ENCODE assay signal across 12 cellular contexts in the genomic region with DNA sequence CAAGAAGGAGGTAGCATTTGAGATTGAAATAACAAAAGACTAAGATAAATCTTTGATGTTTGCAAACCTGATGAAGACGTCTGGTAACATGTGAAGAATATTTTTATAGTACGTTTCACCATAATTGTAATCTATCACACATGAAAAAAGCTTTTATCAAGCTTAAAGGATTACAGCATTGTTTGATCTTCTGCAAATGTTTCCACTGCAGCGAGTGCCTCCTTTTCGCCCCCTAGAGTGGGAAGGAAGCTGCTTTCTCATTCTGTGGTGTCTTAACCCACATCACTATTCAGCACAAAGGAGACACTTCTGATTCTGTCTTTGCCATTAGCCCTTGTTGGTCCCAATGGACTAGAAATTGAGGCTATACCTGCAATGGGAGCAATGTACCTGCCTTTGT. TPM values are rescaled to one million over a fixed set of nuclear protein-coding genes. Genes with fewer than 3 reads are reported as not detected.
A peak's percentile ranks its signal among the peaks of the same experiment; 100 is the strongest.
DNase-seq lines count a peak whose midpoint lies in the region; ATAC-seq, FAIRE-seq and TF ChIP-seq lines count a peak whose summit lies in the region.
"Had no signal": no experiment of that assay in that cellular context is flagged by ENCODE, and none has a peak within 500 bp of the region (broad histone marks: within the 10 kb centered on the region; RNA-seq: fewer than 3 reads in every experiment).

No MANE protein-coding gene starts in this region.

- no peak for TF ChIP-seq POLR2A in esophagus squamous epithelium (IDR thresholded peaks at IDR 0.05)
- TF ChIP-seq POLR2A in right lobe of liver (IDR thresholded peaks at IDR 0.05) = no peak

- no peak for FAIRE-seq in urothelium cell line (lab: Jason Lieb, UNC)
- FAIRE-seq: TTC549 had no signal

- DNase-seq in AG10803 (ENCODE audit: low read depth) (no peak), H7 (peak; percentile 30), esophagus squamous epithelium (lab: John Stamatoyannopoulos, UW) (no peak), NCI-H446 (lab: John Stamatoyannopoulos, UW) (no peak), right lobe of liver (no peak), urothelium cell line (ENCODE audit: low spot score) (no peak)
- DNase-seq in activated CD4-positive, alpha-beta memory T cell treated with anti-CD3 and anti-CD28 coated beads, Interleukin-2, amount 10 ng/mL, durations not matched to agents 7 days and 5 days = peak; percentile 25
- DNase-seq: cortex of kidney, NCI-H446 treated with DMSO at 0.1 percent for 48 hours had no signal

- no peak overlapping the region for H3K27ac Mint-ChIP-seq in activated CD4-positive, alpha-beta memory T cell treated with anti-CD3 and anti-CD28 coated beads, Interleukin-2, amount 10 ng/mL, durations not matched to agents 7 days and 5 days

- H3K4me1 ChIP-seq in iPS-18a (ENCODE audit: control insufficient read depth, low read depth, low read length) (peaks cover 34% of the 10 kb centered on the region), esophagus squamous epithelium (peaks cover 0 to 10% (median 0%) of the 10 kb centered on the region in 3 donors), right lobe of liver (no peaks in the 10 kb centered on the region)
- H3K4me1 ChIP-seq: parathyroid adenoma had no signal

- no peak for ATAC-seq in right lobe of liver

- CTCF ChIA-PET in activated CD4-positive, alpha-beta memory T cell treated with anti-CD3 and anti-CD28 coated beads, Interleukin-2, amount 10 ng/mL, durations not matched to agents 7 days and 5 days (lab: Charles Lee) = interaction anchor here (0.7 to 1.5 kb wide), 2 partner anchors 47 to 49 kb away, joined by 3 to 4 read pairs; no protein-coding TSS in a partner anchor

- no peaks in the 10 kb centered on the region for H3K9me3 Mint-ChIP-seq in activated CD4-positive, alpha-beta memory T cell treated with anti-CD3 and anti-CD28 coated beads, Interleukin-2, amount 10 ng/mL, durations not matched to agents 7 days and 5 days

- no peaks in the 10 kb centered on the region for H3K27me3 Mint-ChIP-seq in activated CD4-positive, alpha-beta memory T cell treated with anti-CD3 and anti-CD28 coated beads, Interleukin-2, amount 10 ng/mL, durations not matched to agents 7 days and 5 days

- intact Hi-C loops in esophagus squamous epithelium (cut with DNase I) (no loop called here), right lobe of liver (cut with DNase I) (no loop called here)

- POLR2A ChIA-PET in activated CD4-positive, alpha-beta memory T cell treated with anti-CD3 and anti-CD28 coated beads, Interleukin-2, amount 10 ng/mL, durations not matched to agents 7 days and 5 days (lab: Charles Lee) = interaction anchor here (1.4 kb wide), 1 partner anchor 72 kb away, joined by 3 read pairs; no protein-coding TSS in a partner anchor

- TF ChIP-seq CTCF in AG10803 (conservative IDR thresholded peaks at IDR 0.05; ENCODE audit: low read length) = peak; percentile 29; the same call in 1 of the 2 replicates
- TF ChIP-seq CTCF in esophagus squamous epithelium (IDR thresholded peaks at IDR 0.05) = peak in 1 of 6 experiments; percentile 5
- no peak for TF ChIP-seq CTCF in right lobe of liver (IDR thresholded peaks at IDR 0.05)

- peaks cover 3% of the 10 kb centered on the region for H3K36me3 Mint-ChIP-seq in activated CD4-positive, alpha-beta memory T cell treated with anti-CD3 and anti-CD28 coated beads, Interleukin-2, amount 10 ng/mL, durations not matched to agents 7 days and 5 days (ENCODE audit: low read depth)

- H3K27ac ChIP-seq in iPS-18a (ENCODE audit: low read length) (no peak overlapping the region), esophagus squamous epithelium (no peak overlapping the region), right lobe of liver (no peak overlapping the region)
- H3K27ac ChIP-seq: parathyroid adenoma had no signal

- H3K4me1 Mint-ChIP-seq in activated CD4-positive, alpha-beta memory T cell treated with anti-CD3 and anti-CD28 coated beads, Interleukin-2, amount 10 ng/mL, durations not matched to agents 7 days and 5 days = peaks cover 34% of the 10 kb centered on the region

- no peak overlapping the region for H3K4me3 ChIP-seq in AG10803 (ENCODE audit: low read length)
- H3K4me3 ChIP-seq in H7 (ENCODE audit: insufficient read depth, low read depth, low read length) = no peak overlapping the region
- H3K4me3 ChIP-seq in iPS-18a (ENCODE audit: low read length) = peak overlapping the region; percentile 11
- no peak overlapping the region for H3K4me3 ChIP-seq in esophagus squamous epithelium
- H3K4me3 ChIP-seq in right lobe of liver = no peak overlapping the region

- H3K9me3 ChIP-seq in iPS-18a (ENCODE audit: control insufficient read depth, low read depth, low read length) (no peaks in the 10 kb centered on the region), esophagus squamous epithelium (no peaks in the 10 kb centered on the region), right lobe of liver (no peaks in the 10 kb centered on the region)

- H3K36me3 ChIP-seq in H7 (replicated peaks; ENCODE audit: control insufficient read depth, insufficient read depth, low read length) (no peaks in the 10 kb centered on the region), iPS-18a (ENCODE audit: control insufficient read depth, low read depth, low read length) (no peaks in the 10 kb centered on the region), esophagus squamous epithelium (no peaks in the 10 kb centered on the region), right lobe of liver (no peaks in the 10 kb centered on the region)

- H3K9ac ChIP-seq in iPS-18a (ENCODE audit: low read length) = no peak overlapping the region
- H3K9ac ChIP-seq: parathyroid adenoma had no signal

- H3K4me3 Mint-ChIP-seq in activated CD4-positive, alpha-beta memory T cell treated with anti-CD3 and anti-CD28 coated beads, Interleukin-2, amount 10 ng/mL, durations not matched to agents 7 days and 5 days = no peak overlapping the region

- 21 to 28% methylated on average over 4 of the region's 4 CpGs for WGBS in esophagus squamous epithelium, 2 donors
- WGBS in right lobe of liver (ENCODE audit: insufficient coverage, low coverage, low lambda C conversion rate, missing lambda C conversion rate) = 38% methylated on average over 4 of the region's 4 CpGs

- H3K27me3 ChIP-seq in H7 (ENCODE audit: control insufficient read depth, insufficient read depth, low read length) (no peaks in the 10 kb centered on the region), iPS-18a (ENCODE audit: control insufficient read depth, insufficient read depth, low read length) (no peaks in the 10 kb centered on the region), esophagus squamous epithelium (no peaks in the 10 kb centered on the region), right lobe of liver (no peaks in the 10 kb centered on the region)

RNA-seq across cellular contexts. Expression of a gene that starts 46.0 kb away (rescaled TPM):
- total RNA-seq in H7 (2014; rRNA removed; shearing (Covaris generic)) = 0.45 and 1.4 TPM in 2 replicates
- 10 to 100 TPM; 75.5 to 76.0 TPM for total RNA-seq in activated CD4-positive, alpha-beta memory T cell treated with anti-CD3 and anti-CD28 coated beads, Interleukin-2, amount 10 ng/mL, durations not matched to agents 7 days and 5 days
- total RNA-seq in esophagus squamous epithelium = 1 to 10 TPM; 1.3 to 7.6 (median 3.5) TPM
- total RNA-seq in right lobe of liver = 1 to 10 TPM in 1 of 6 experiments, under 1 TPM in 5; 0.12 to 1.3 (median 0.31) TPM

Comparison
In these comparisons a context has a peak if more than half of its experiments do, and no peak if none do; other contexts are left out.
1. DNase-seq: peak in H7 (single experiment) and activated CD4-positive, alpha-beta memory T cell treated with anti-CD3 and anti-CD28 coated beads, Interleukin-2, amount 10 ng/mL, durations not matched to agents 7 days and 5 days (single experiment); none in AG10803 (single experiment), esophagus squamous epithelium (single experiment), NCI-H446 (0 of 2), right lobe of liver (0 of 3) and urothelium cell line (single experiment).
2. RNA of a gene that starts 46.0 kb away (total RNA-seq): 75.5 to 76.0 TPM in activated CD4-positive, alpha-beta memory T cell treated with anti-CD3 and anti-CD28 coated beads, Interleukin-2, amount 10 ng/mL, durations not matched to agents 7 days and 5 days; 1.3 to 7.6 TPM in esophagus squamous epithelium, 0.45 to 1.4 TPM in H7 and 0.12 to 1.3 TPM in right lobe of liver; every median in the first group is over 4 times any median in the second.